21 cellular contexts compared by ENCODE assay signal in the genomic region with DNA sequence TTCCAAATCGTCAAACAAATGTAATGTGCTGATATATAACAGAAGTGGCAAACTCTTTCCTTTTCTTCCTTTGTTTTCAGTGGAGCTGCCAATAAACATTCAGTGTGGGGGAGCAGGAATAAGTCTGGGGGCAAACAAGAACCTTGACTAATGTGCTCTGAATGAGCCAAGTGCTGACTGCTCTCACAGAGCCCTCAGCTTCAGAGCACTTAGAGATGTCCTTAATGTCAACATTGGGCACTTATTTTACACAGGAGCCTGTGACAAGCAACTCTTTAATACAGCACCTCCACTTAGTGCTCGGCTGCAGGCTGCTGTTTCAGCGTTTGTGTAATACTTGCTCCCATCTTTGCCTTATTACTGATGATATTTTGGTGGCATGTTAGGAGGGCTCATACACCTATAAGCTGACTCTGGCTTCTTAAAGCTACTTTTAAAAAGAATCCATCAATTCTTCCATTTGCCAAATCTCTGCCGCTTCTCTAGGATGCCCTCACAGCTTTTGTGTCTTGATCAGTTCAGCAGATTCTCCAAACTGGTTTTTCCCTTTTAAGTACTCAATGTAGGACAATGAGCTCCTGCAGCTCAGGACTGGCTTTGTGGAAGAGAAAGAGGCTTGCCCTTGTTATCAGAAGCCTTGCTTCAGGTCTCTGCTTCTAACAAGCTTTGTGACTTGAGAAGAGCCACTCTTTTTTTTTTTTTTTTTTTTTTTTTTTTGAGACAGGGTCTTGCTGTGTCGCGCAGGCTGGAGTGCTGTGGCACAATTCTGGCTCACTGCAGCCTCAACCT.
"Had no signal": no experiment of that assay in that cellular context is flagged by ENCODE, and none has a peak within 500 bp of the region (broad histone marks: within the 10 kb centered on the region; RNA-seq: fewer than 3 reads in every experiment).

No MANE protein-coding gene starts in this region.

- H3K27ac Mint-ChIP-seq: activated naive CD4-positive, alpha-beta T cell treated with anti-CD3 and anti-CD28 coated beads, Interleukin-2, amount 10 ng/mL, durations not matched to agents 7 days and 5 days; memory B cell; naive thymus-derived CD8-positive, alpha-beta T cell; stimulated activated naive B cell treated with anti-CD40 and anti-IgM and Interleukin-4, amounts not matched to agents 10 μg/mL and 1 μg/mL and 100 μg/mL, for 72 hours; type B pancreatic cell had no signal

- H3K36me3 Mint-ChIP-seq: activated naive CD4-positive, alpha-beta T cell treated with anti-CD3 and anti-CD28 coated beads, Interleukin-2, amount 10 ng/mL, durations not matched to agents 7 days and 5 days; memory B cell; naive thymus-derived CD8-positive, alpha-beta T cell; stimulated activated naive B cell treated with anti-CD40 and anti-IgM and Interleukin-4, amounts not matched to agents 10 μg/mL and 1 μg/mL and 100 μg/mL, for 72 hours had no signal

- H3K4me1 Mint-ChIP-seq: activated naive CD4-positive, alpha-beta T cell treated with anti-CD3 and anti-CD28 coated beads, Interleukin-2, amount 10 ng/mL, durations not matched to agents 7 days and 5 days; memory B cell; naive thymus-derived CD8-positive, alpha-beta T cell; stimulated activated naive B cell treated with anti-CD40 and anti-IgM and Interleukin-4, amounts not matched to agents 10 μg/mL and 1 μg/mL and 100 μg/mL, for 72 hours had no signal

- H3K27me3 ChIP-seq: ascending aorta, gastrocnemius medialis, heart left ventricle had no signal

- H3K9me3 ChIP-seq: ascending aorta, gastrocnemius medialis, prostate gland had no signal

- H3K27ac ChIP-seq: ascending aorta, gastrocnemius medialis, heart left ventricle, prostate gland, skin epidermis had no signal

- H3K4me3 ChIP-seq: ascending aorta, gastrocnemius medialis, heart left ventricle, prostate gland, skin epidermis had no signal

- H3K27me3 Mint-ChIP-seq: type B pancreatic cell had no signal

- H3K36me3 ChIP-seq: ascending aorta, gastrocnemius medialis, prostate gland had no signal

- ATAC-seq: gastrocnemius medialis; heart left ventricle; left ventricle myocardium superior; naive thymus-derived CD8-positive, alpha-beta T cell; right cardiac atrium; stimulated activated naive B cell treated with anti-CD40 and anti-IgM and Interleukin-4, amounts not matched to agents 10 μg/mL and 1 μg/mL and 100 μg/mL, for 72 hours had no signal

- H3K4me3 Mint-ChIP-seq: activated naive CD4-positive, alpha-beta T cell treated with anti-CD3 and anti-CD28 coated beads, Interleukin-2, amount 10 ng/mL, durations not matched to agents 7 days and 5 days; memory B cell; naive thymus-derived CD8-positive, alpha-beta T cell; stimulated activated naive B cell treated with anti-CD40 and anti-IgM and Interleukin-4, amounts not matched to agents 10 μg/mL and 1 μg/mL and 100 μg/mL, for 72 hours; type B pancreatic cell had no signal

- H3K9me3 Mint-ChIP-seq: memory B cell, type B pancreatic cell had no signal

- H3K4me1 ChIP-seq: ascending aorta, gastrocnemius medialis, heart left ventricle, prostate gland had no signal

- DNase-seq: activated CD4-positive, alpha-beta T cell treated with anti-CD3 and anti-CD28 coated beads, Interleukin-2, amount 50 U/mL, for 1 hour; activated naive CD4-positive, alpha-beta T cell treated with anti-CD3 and anti-CD28 coated beads, Interleukin-2, amount 10 ng/mL, durations not matched to agents 7 days and 5 days; activated T-cell treated with anti-CD3 and anti-CD28 coated beads for 4 hours; dermis blood vessel endothelial cell; erythroblast; gastrocnemius medialis; heart left ventricle; kidney; left ventricle myocardium superior; naive thymus-derived CD8-positive, alpha-beta T cell; occipital lobe; right cardiac atrium; stimulated activated CD4-positive, alpha-beta T cell treated with anti-CD3 and anti-CD28 coated beads, Interleukin-15, amount 100 ng/mL, for 24 hours; stimulated activated CD4-positive, alpha-beta T cell treated with anti-CD3 and anti-CD28 coated beads, Interleukin-4, amount 100 ng/mL, for 1 hour; stimulated activated naive B cell treated with anti-CD40 and anti-IgM and Interleukin-4, amounts not matched to agents 10 μg/mL and 1 μg/mL and 100 μg/mL, for 72 hours; substantia nigra had no signal
